Comparison of ENCODE assay signal across 1 cellular context in genomic region chr7:149144996-149145850, GRCh38.
TF ChIP-seq lines count a peak whose summit lies in the region.

No MANE protein-coding gene starts in this region.

TF ChIP-seq in GM23338, 12 proteins besides CTCF, POLR2A, EP300 and RAD21 (continued from another document):
- TF ChIP-seq ZNF462 (CRISPR knock-in tag; IDR thresholded peaks at IDR 0.05): peak; percentile 83
- no peak for TF ChIP-seq JUNB (IDR thresholded peaks at IDR 0.05; ENCODE audit: unreplicated experiment)
- TF ChIP-seq REST (IDR thresholded peaks at IDR 0.05; ENCODE audit: unreplicated experiment): no peak
- TF ChIP-seq ZNF331 (CRISPR knock-in tag; IDR thresholded peaks at IDR 0.05; ENCODE audit: low read depth): no peak
- TF ChIP-seq CREB1 (CRISPR knock-in tag; IDR thresholded peaks at IDR 0.05; ENCODE audit: low read depth): peak; percentile 28; the same call in 1 of the 2 replicates
- no peak for TF ChIP-seq EZH2phosphoT487 (IDR thresholded peaks at IDR 0.05; ENCODE audit: unreplicated experiment)
- TF ChIP-seq ETS1 (IDR thresholded peaks at IDR 0.05): peak; percentile 74
- TF ChIP-seq EZH2 (IDR thresholded peaks at IDR 0.05; ENCODE audit: low read depth, unreplicated experiment): no peak
